ENCODE assay signal across 32 cellular contexts in genomic region chr20:38834868-38835267, GRCh38. TPM values are rescaled to one million over a fixed set of nuclear protein-coding genes. Genes with fewer than 3 reads are reported as not detected.
DNase-seq lines count a peak whose midpoint lies in the region; ATAC-seq, FAIRE-seq and TF ChIP-seq lines count a peak whose summit lies in the region.
"Had no signal": no experiment of that assay in that cellular context is flagged by ENCODE, and none has a peak within 500 bp of the region (broad histone marks: within the 10 kb centered on the region; RNA-seq: fewer than 3 reads in every experiment).

No MANE protein-coding gene starts in this region.

- no peaks in the 10 kb centered on the region for H3K27me3 Mint-ChIP-seq in activated CD8-positive, alpha-beta T cell treated with anti-CD3 and anti-CD28 coated beads for 36 hours
- H3K27me3 Mint-ChIP-seq in activated CD8-positive, alpha-beta T cell treated with anti-CD3 and anti-CD28 coated beads, Interleukin-2, amount 10 ng/mL, durations not matched to agents 7 days and 5 days (ENCODE audit: low read depth): no peaks in the 10 kb centered on the region
- no peaks in the 10 kb centered on the region for H3K27me3 Mint-ChIP-seq in activated T-helper 17 cell treated with anti-CD3 and anti-CD28 coated beads, Interleukin-2, amount 50 U/mL, for 72 hours
- H3K27me3 Mint-ChIP-seq: dendritic cell treated with granulocyte-macrophage colony-stimulating factor and Interleukin-4, amounts not matched to agents 40 ng/mL and 50 ng/mL, for 4 days had no signal

- TF ChIP-seq CTCF in activated CD8-positive, alpha-beta T cell treated with anti-CD3 and anti-CD28 coated beads for 36 hours (IDR thresholded peaks at IDR 0.05): no peak

- peak; percentile 55 for FAIRE-seq in GM18507 (lab: Jason Lieb, UNC)
- FAIRE-seq: A549, H54, islet of Langerhans had no signal

- POLR2A ChIA-PET in activated CD8-positive, alpha-beta T cell treated with anti-CD3 and anti-CD28 coated beads for 36 hours (lab: Charles Lee): interaction anchor here (2.2 to 2.7 kb wide), 2 partner anchors 8 to 29 kb away, joined by 14 to 20 read pairs; partner anchors contain the start of gene PPP1R16B
- POLR2A ChIA-PET in activated CD8-positive, alpha-beta T cell treated with anti-CD3 and anti-CD28 coated beads, Interleukin-2, amount 10 ng/mL, durations not matched to agents 7 days and 5 days (lab: Charles Lee): interaction anchor here (1.1 to 1.4 kb wide), 2 partner anchors 11 to 30 kb away, joined by 3 read pairs; partner anchors contain the start of gene PPP1R16B

- H3K4me1 Mint-ChIP-seq in activated CD8-positive, alpha-beta T cell treated with anti-CD3 and anti-CD28 coated beads for 36 hours (ENCODE audit: low read depth): peaks cover 65% of the 10 kb centered on the region
- peaks cover 53% of the 10 kb centered on the region for H3K4me1 Mint-ChIP-seq in activated CD8-positive, alpha-beta T cell treated with anti-CD3 and anti-CD28 coated beads, Interleukin-2, amount 10 ng/mL, durations not matched to agents 7 days and 5 days (ENCODE audit: low read depth)
- peaks cover 46% of the 10 kb centered on the region for H3K4me1 Mint-ChIP-seq in activated T-helper 17 cell treated with anti-CD3 and anti-CD28 coated beads, Interleukin-2, amount 50 U/mL, for 72 hours
- peaks cover 60% of the 10 kb centered on the region for H3K4me1 Mint-ChIP-seq in stimulated activated effector memory CD8-positive, alpha-beta T cell treated with anti-CD3 and anti-CD28 coated beads, Interleukin-12 subunit alpha, Interleukin-12 subunit beta, amount 100 ng/mL, for 72 hours
- H3K4me1 Mint-ChIP-seq: neural progenitor cell had no signal

- no peak for DNase-seq in activated CD8-positive, alpha-beta T cell treated with anti-CD3 and anti-CD28 coated beads for 36 hours
- no peak for DNase-seq in activated CD8-positive, alpha-beta T cell treated with anti-CD3 and anti-CD28 coated beads, Interleukin-2, amount 10 ng/mL, durations not matched to agents 7 days and 5 days
- no peak for DNase-seq in GM18507 (ENCODE audit: extremely low spot score, insufficient read length, low read depth)
- DNase-seq in stimulated activated effector memory CD8-positive, alpha-beta T cell treated with anti-CD3 and anti-CD28 coated beads, Interleukin-12 subunit alpha, Interleukin-12 subunit beta, amount 100 ng/mL, for 72 hours (ENCODE audit: low spot score in 2 of 2): no peak
- DNase-seq in NCI-H146 (lab: John Stamatoyannopoulos, UW): no peak
- DNase-seq in NCI-H2029 treated with DMSO at 0.1 percent for 48 hours (lab: John Stamatoyannopoulos, UW): no peak
- DNase-seq: activated CD4-positive, alpha-beta T cell treated with anti-CD3 and anti-CD28 coated beads, Interleukin-2, amount 50 U/mL, for 4 hours; activated naive CD4-positive, alpha-beta T cell; adrenal gland; AML-193; EL; left lung; mesenchymal stem cell; MM.1S; NCI-H1417; NCI-H2081 treated with DMSO at 0.1 percent for 48 hours; NCI-H2227 treated with DMSO at 0.1 percent for 48 hours; NCI-H526 treated with DMSO at 0.1 percent for 48 hours; NK-92 treated with Interleukin-12 subunit alpha and Interleukin-12 subunit beta, amount 100 ng/mL, for 24 hours; retina; SIG-M5; SW 1271 had no signal

- H3K4me3 Mint-ChIP-seq in activated CD8-positive, alpha-beta T cell treated with anti-CD3 and anti-CD28 coated beads for 36 hours: no peak overlapping the region
- no peak overlapping the region for H3K4me3 Mint-ChIP-seq in activated CD8-positive, alpha-beta T cell treated with anti-CD3 and anti-CD28 coated beads, Interleukin-2, amount 10 ng/mL, durations not matched to agents 7 days and 5 days
- peak overlapping the region; percentile 4 for H3K4me3 Mint-ChIP-seq in activated T-helper 17 cell treated with anti-CD3 and anti-CD28 coated beads, Interleukin-2, amount 50 U/mL, for 72 hours
- no peak overlapping the region for H3K4me3 Mint-ChIP-seq in stimulated activated effector memory CD8-positive, alpha-beta T cell treated with anti-CD3 and anti-CD28 coated beads, Interleukin-12 subunit alpha, Interleukin-12 subunit beta, amount 100 ng/mL, for 72 hours
- H3K4me3 Mint-ChIP-seq: dendritic cell treated with granulocyte-macrophage colony-stimulating factor and Interleukin-4, amounts not matched to agents 40 ng/mL and 50 ng/mL, for 4 days; neural progenitor cell had no signal

- peak overlapping the region; percentile 28 for H3K27ac Mint-ChIP-seq in activated CD8-positive, alpha-beta T cell treated with anti-CD3 and anti-CD28 coated beads for 36 hours
- H3K27ac Mint-ChIP-seq in activated CD8-positive, alpha-beta T cell treated with anti-CD3 and anti-CD28 coated beads, Interleukin-2, amount 10 ng/mL, durations not matched to agents 7 days and 5 days: no peak overlapping the region
- no peak overlapping the region for H3K27ac Mint-ChIP-seq in activated T-helper 17 cell treated with anti-CD3 and anti-CD28 coated beads, Interleukin-2, amount 50 U/mL, for 72 hours
- H3K27ac Mint-ChIP-seq in stimulated activated effector memory CD8-positive, alpha-beta T cell treated with anti-CD3 and anti-CD28 coated beads, Interleukin-12 subunit alpha, Interleukin-12 subunit beta, amount 100 ng/mL, for 72 hours: peak overlapping the region; percentile 50
- H3K27ac Mint-ChIP-seq: dendritic cell treated with granulocyte-macrophage colony-stimulating factor and Interleukin-4, amounts not matched to agents 40 ng/mL and 50 ng/mL, for 4 days; neural progenitor cell had no signal

- CTCF ChIA-PET in activated CD8-positive, alpha-beta T cell treated with anti-CD3 and anti-CD28 coated beads for 36 hours (lab: Charles Lee): interaction anchor here (0.7 to 2.2 kb wide), 10 partner anchors 8 to 109 kb away, joined by 3 to 9 read pairs (median 3); partner anchors contain the start of gene PPP1R16B
- CTCF ChIA-PET in activated CD8-positive, alpha-beta T cell treated with anti-CD3 and anti-CD28 coated beads, Interleukin-2, amount 10 ng/mL, durations not matched to agents 7 days and 5 days (lab: Charles Lee): interaction anchor here (1.1 to 2.1 kb wide), 3 partner anchors 9 to 58 kb away, joined by 3 to 11 read pairs (median 10); no protein-coding TSS in a partner anchor

- intact Hi-C loops in activated CD8-positive, alpha-beta T cell treated with anti-CD3 and anti-CD28 coated beads for 36 hours (cut with micrococcal nuclease): loop anchor here (5.0 kb wide), 1 partner anchor 37 kb away; no protein-coding TSS in a partner anchor

- H3K36me3 Mint-ChIP-seq in activated CD8-positive, alpha-beta T cell treated with anti-CD3 and anti-CD28 coated beads for 36 hours (ENCODE audit: low read depth): peaks cover 66% of the 10 kb centered on the region
- H3K36me3 Mint-ChIP-seq in activated CD8-positive, alpha-beta T cell treated with anti-CD3 and anti-CD28 coated beads, Interleukin-2, amount 10 ng/mL, durations not matched to agents 7 days and 5 days (ENCODE audit: low read depth): peaks cover 62% of the 10 kb centered on the region
- H3K36me3 Mint-ChIP-seq in activated T-helper 17 cell treated with anti-CD3 and anti-CD28 coated beads, Interleukin-2, amount 50 U/mL, for 72 hours (ENCODE audit: low read depth): peaks cover 78% of the 10 kb centered on the region
- peaks cover 94% of the 10 kb centered on the region for H3K36me3 Mint-ChIP-seq in stimulated activated effector memory CD8-positive, alpha-beta T cell treated with anti-CD3 and anti-CD28 coated beads, Interleukin-12 subunit alpha, Interleukin-12 subunit beta, amount 100 ng/mL, for 72 hours
- H3K36me3 Mint-ChIP-seq: neural progenitor cell had no signal

- ATAC-seq in activated CD8-positive, alpha-beta T cell treated with anti-CD3 and anti-CD28 coated beads for 36 hours: no peak
- ATAC-seq in activated CD8-positive, alpha-beta T cell treated with anti-CD3 and anti-CD28 coated beads, Interleukin-2, amount 10 ng/mL, durations not matched to agents 7 days and 5 days: no peak
- peak; percentile 23 for ATAC-seq in activated T-helper 17 cell treated with anti-CD3 and anti-CD28 coated beads, Interleukin-2, amount 50 U/mL, for 72 hours (replicated peaks)
- ATAC-seq in stimulated activated effector memory CD8-positive, alpha-beta T cell treated with anti-CD3 and anti-CD28 coated beads, Interleukin-12 subunit alpha, Interleukin-12 subunit beta, amount 100 ng/mL, for 72 hours: peak; percentile 43
- no peak for ATAC-seq in GM21528 (IDR thresholded peaks at IDR 0.05; ENCODE audit: low FRiP score, unreplicated experiment)
- ATAC-seq: A549, esophagus mucosa, left lung, Panc1 had no signal

- H3K9me3 Mint-ChIP-seq in activated CD8-positive, alpha-beta T cell treated with anti-CD3 and anti-CD28 coated beads for 36 hours: peaks cover 1% of the 10 kb centered on the region
- no peaks in the 10 kb centered on the region for H3K9me3 Mint-ChIP-seq in activated CD8-positive, alpha-beta T cell treated with anti-CD3 and anti-CD28 coated beads, Interleukin-2, amount 10 ng/mL, durations not matched to agents 7 days and 5 days (ENCODE audit: insufficient read depth)
- no peaks in the 10 kb centered on the region for H3K9me3 Mint-ChIP-seq in activated T-helper 17 cell treated with anti-CD3 and anti-CD28 coated beads, Interleukin-2, amount 50 U/mL, for 72 hours
- no peaks in the 10 kb centered on the region for H3K9me3 Mint-ChIP-seq in stimulated activated effector memory CD8-positive, alpha-beta T cell treated with anti-CD3 and anti-CD28 coated beads, Interleukin-12 subunit alpha, Interleukin-12 subunit beta, amount 100 ng/mL, for 72 hours
- H3K9me3 Mint-ChIP-seq: dendritic cell treated with granulocyte-macrophage colony-stimulating factor and Interleukin-4, amounts not matched to agents 40 ng/mL and 50 ng/mL, for 4 days; neural progenitor cell had no signal

RNA-seq across cellular contexts. Expression of gene PPP1R16B, which starts 29.4 kb away (rescaled TPM):
- total RNA-seq in activated CD8-positive, alpha-beta T cell treated with anti-CD3 and anti-CD28 coated beads for 36 hours: 10 to 100 TPM; 74.9 to 81.4 TPM
- total RNA-seq in activated CD8-positive, alpha-beta T cell treated with anti-CD3 and anti-CD28 coated beads, Interleukin-2, amount 10 ng/mL, durations not matched to agents 7 days and 5 days: 10 to 100 TPM; 63.4 to 65.1 TPM
- 10 to 100 TPM; 77.2 to 79.5 TPM for total RNA-seq in activated T-helper 17 cell treated with anti-CD3 and anti-CD28 coated beads, Interleukin-2, amount 50 U/mL, for 72 hours
- total RNA-seq: fibroblast of villous mesenchyme had no signal

Comparison
In these comparisons a context has a peak if more than half of its experiments do, and no peak if none do; other contexts are left out.
1. H3K27ac Mint-ChIP-seq: peak in activated CD8-positive, alpha-beta T cell treated with anti-CD3 and anti-CD28 coated beads for 36 hours (single experiment) and stimulated activated effector memory CD8-positive, alpha-beta T cell treated with anti-CD3 and anti-CD28 coated beads, Interleukin-12 subunit alpha, Interleukin-12 subunit beta, amount 100 ng/mL, for 72 hours (single experiment); none in activated CD8-positive, alpha-beta T cell treated with anti-CD3 and anti-CD28 coated beads, Interleukin-2, amount 10 ng/mL, durations not matched to agents 7 days and 5 days (single experiment) and activated T-helper 17 cell treated with anti-CD3 and anti-CD28 coated beads, Interleukin-2, amount 50 U/mL, for 72 hours (single experiment).
2. ATAC-seq: peak in activated T-helper 17 cell treated with anti-CD3 and anti-CD28 coated beads, Interleukin-2, amount 50 U/mL, for 72 hours (single experiment) and stimulated activated effector memory CD8-positive, alpha-beta T cell treated with anti-CD3 and anti-CD28 coated beads, Interleukin-12 subunit alpha, Interleukin-12 subunit beta, amount 100 ng/mL, for 72 hours (single experiment); none in activated CD8-positive, alpha-beta T cell treated with anti-CD3 and anti-CD28 coated beads for 36 hours (single experiment), activated CD8-positive, alpha-beta T cell treated with anti-CD3 and anti-CD28 coated beads, Interleukin-2, amount 10 ng/mL, durations not matched to agents 7 days and 5 days (single experiment) and GM21528 (single experiment).